Comparison of ENCODE assay signal across 1 cellular context in genomic region chr6:113694278-113695077, GRCh38.
A peak's percentile ranks its signal among the peaks of the same experiment; 100 is the strongest.
TF ChIP-seq lines count a peak whose summit lies in the region.

No MANE protein-coding gene starts in this region.

TF ChIP-seq in HEK293, 187 proteins besides CTCF, POLR2A, EP300 and RAD21 (continued from another document):
- no peak for TF ChIP-seq ZNF280C (tag by site-specific recombination; IDR thresholded peaks at IDR 0.05)
- TF ChIP-seq GLIS1 (tag by site-specific recombination; IDR thresholded peaks at IDR 0.05) = peak; percentile 49
- TF ChIP-seq PRDM6 (tag by site-specific recombination; IDR thresholded peaks at IDR 0.05) = peak; percentile 50
- TF ChIP-seq ZNF76 (tag by site-specific recombination; IDR thresholded peaks at IDR 0.05; ENCODE audit: borderline replicate concordance, low read depth) = no peak
